8 cellular contexts compared by ENCODE assay signal in genomic region chr6:27132282-27132531, GRCh38.
DNase-seq lines count a peak whose midpoint lies in the region; ATAC-seq and TF ChIP-seq lines count a peak whose summit lies in the region.
"Not testable (repeated sequence)": the region's sequence is repeated elsewhere in the genome, so short reads cannot be mapped to it uniquely, and the experiment has no call there.

No MANE protein-coding gene starts in this region.

- not testable (repeated sequence) for H3K79me1 ChIP-seq in mesenchymal stem cell (replicated peaks; ENCODE audit: low read length, poor library complexity, severe bottlenecking)

- H2BK120ac ChIP-seq in mesenchymal stem cell (ENCODE audit: low read depth, low read length), result not testable (repeated sequence)

- H3K27ac Mint-ChIP-seq in CD4-positive, CD25-positive, alpha-beta regulatory T cell; activated CD8-positive, alpha-beta T cell treated with anti-CD3 and anti-CD28 coated beads for 36 hours: not testable (repeated sequence)

- not testable (repeated sequence) for ATAC-seq in CD4-positive, CD25-positive, alpha-beta regulatory T cell (ENCODE audit: low read depth in 2 of 2)
- ATAC-seq in GM19372 (IDR thresholded peaks at IDR 0.05; ENCODE audit: low read depth, unreplicated experiment), result peak; percentile 5
- peak; percentile 8 for ATAC-seq in HG02884 (IDR thresholded peaks at IDR 0.05; ENCODE audit: unreplicated experiment)
- peak; percentile 11 for ATAC-seq in activated CD8-positive, alpha-beta T cell treated with anti-CD3 and anti-CD28 coated beads for 36 hours
- ATAC-seq in esophagus mucosa, result peak; percentile 1

- H3K4ac ChIP-seq in mesenchymal stem cell (ENCODE audit: low read depth in 1 of 2, low read length in 2 of 2), result peak overlapping the region in 1 of 2 experiments; percentile 86

- peak overlapping the region; percentile 62 for H2BK5ac ChIP-seq in mesenchymal stem cell (ENCODE audit: low read depth, low read length, poor library complexity, severe bottlenecking)

- peak overlapping the region; percentile 92 for H3K27ac ChIP-seq in CD4-positive, CD25-positive, alpha-beta regulatory T cell (ENCODE audit: insufficient read depth, low read length, poor library complexity, severe bottlenecking)
- H3K27ac ChIP-seq in mesenchymal stem cell (ENCODE audit: low read length, poor library complexity, severe bottlenecking) (peak overlapping the region; percentile 87), stomach (peak overlapping the region; percentile 76 to 96 (median 90))

- peak overlapping the region in 1 of 2 experiments; percentile 71 for H2BK12ac ChIP-seq in mesenchymal stem cell (ENCODE audit: low read length in 2 of 2)

- H2AFZ ChIP-seq in mesenchymal stem cell (ENCODE audit: low read depth, low read length), result not testable (repeated sequence)

- H3K4me1 Mint-ChIP-seq in CD4-positive, CD25-positive, alpha-beta regulatory T cell, result peaks cover 12 to 33% (median 15%) of the 10 kb centered on the region in 4 donors
- peaks cover 17% of the 10 kb centered on the region for H3K4me1 Mint-ChIP-seq in activated CD8-positive, alpha-beta T cell treated with anti-CD3 and anti-CD28 coated beads for 36 hours (ENCODE audit: low read depth)

- peak overlapping the region; percentile 95 for H3K4me3 ChIP-seq in CD4-positive, CD25-positive, alpha-beta regulatory T cell (ENCODE audit: low read depth, low read length)
- H3K4me3 ChIP-seq in mesenchymal stem cell (ENCODE audit: insufficient read depth in 1 of 2, low read depth in 1 of 2, low read length in 2 of 2), result peak overlapping the region; percentile 65 to 88
- peak overlapping the region; percentile 47 to 58 (median 54) for H3K4me3 ChIP-seq in stomach

- not testable (repeated sequence) for H3K27me3 ChIP-seq in CD4-positive, CD25-positive, alpha-beta regulatory T cell (ENCODE audit: control insufficient read depth, insufficient read depth, low read length); mesenchymal stem cell (ENCODE audit: control insufficient read depth in 1 of 2, insufficient read depth in 1 of 2, low read length in 2 of 2); stomach

- peak overlapping the region in 1 of 2 experiments; percentile 92 for H3K14ac ChIP-seq in mesenchymal stem cell (ENCODE audit: low read length in 2 of 2)

- DNase-seq in CD4-positive, CD25-positive, alpha-beta regulatory T cell; activated CD8-positive, alpha-beta T cell treated with anti-CD3 and anti-CD28 coated beads for 36 hours; mesenchymal stem cell; stomach: not testable (repeated sequence)
- peak; percentile 95 for DNase-seq in MV-4-11 (lab: John Stamatoyannopoulos, UW)

- H4K8ac ChIP-seq in mesenchymal stem cell (ENCODE audit: low read length), result not testable (repeated sequence)

- H4K91ac ChIP-seq in mesenchymal stem cell (ENCODE audit: low read length), result peak overlapping the region; percentile 82

- CTCF ChIA-PET in activated CD8-positive, alpha-beta T cell treated with anti-CD3 and anti-CD28 coated beads for 36 hours (lab: Charles Lee), result interaction anchor here (1.0 to 2.2 kb wide), 2 partner anchors 11 to 13 kb away, joined by 4 read pairs; no protein-coding TSS in a partner anchor

- POLR2A ChIA-PET in activated CD8-positive, alpha-beta T cell treated with anti-CD3 and anti-CD28 coated beads for 36 hours (lab: Charles Lee), result interaction anchor here (0.6 to 9.7 kb wide), 44 partner anchors 9 to 1111 kb away, joined by 3 to 692 read pairs (median 7); a partner anchor contains a TSS

- H3K18ac ChIP-seq in mesenchymal stem cell (ENCODE audit: low read depth in 1 of 2, low read length in 2 of 2), result peak overlapping the region; percentile 77 to 93

- TF ChIP-seq CTCF in activated CD8-positive, alpha-beta T cell treated with anti-CD3 and anti-CD28 coated beads for 36 hours (IDR thresholded peaks at IDR 0.05); stomach (IDR thresholded peaks at IDR 0.05): not testable (repeated sequence)

- not testable (repeated sequence) for H3K4me3 Mint-ChIP-seq in CD4-positive, CD25-positive, alpha-beta regulatory T cell; activated CD8-positive, alpha-beta T cell treated with anti-CD3 and anti-CD28 coated beads for 36 hours

- H3K4me2 ChIP-seq in mesenchymal stem cell (ENCODE audit: low read length, poor library complexity, severe bottlenecking), result peak overlapping the region; percentile 96

- not testable (repeated sequence) for H3K36me3 ChIP-seq in CD4-positive, CD25-positive, alpha-beta regulatory T cell (ENCODE audit: control insufficient read depth, insufficient read depth, low read length); mesenchymal stem cell (ENCODE audit: control insufficient read depth in 1 of 2, insufficient read depth in 2 of 2, low read depth in 1 of 2, low read length in 2 of 2); stomach

- not testable (repeated sequence) for H3K9me3 Mint-ChIP-seq in CD4-positive, CD25-positive, alpha-beta regulatory T cell; activated CD8-positive, alpha-beta T cell treated with anti-CD3 and anti-CD28 coated beads for 36 hours

- intact Hi-C loops in activated CD8-positive, alpha-beta T cell treated with anti-CD3 and anti-CD28 coated beads for 36 hours (cut with micrococcal nuclease), result loop anchor here (2.0 to 10.0 kb wide), 4 partner anchors 15 to 1097 kb away; a partner anchor contains a TSS
- intact Hi-C loops in stomach (cut with DNase I; ENCODE audit: low total_unique reads), result not testable (repeated sequence)

- not testable (repeated sequence) for H3K27me3 Mint-ChIP-seq in CD4-positive, CD25-positive, alpha-beta regulatory T cell; activated CD8-positive, alpha-beta T cell treated with anti-CD3 and anti-CD28 coated beads for 36 hours

- H3K23ac ChIP-seq in mesenchymal stem cell (ENCODE audit: low read length in 2 of 2), result peak overlapping the region in 1 of 2 experiments; percentile 97

- H3K9ac ChIP-seq in mesenchymal stem cell (ENCODE audit: low read length), result peak overlapping the region; percentile 88

- peaks cover 29% of the 10 kb centered on the region for H3K4me1 ChIP-seq in CD4-positive, CD25-positive, alpha-beta regulatory T cell (ENCODE audit: control insufficient read depth, insufficient read depth, low read length, poor library complexity, severe bottlenecking)
- H3K4me1 ChIP-seq in mesenchymal stem cell (ENCODE audit: control insufficient read depth, insufficient read depth, low read depth, low read length), result not testable (repeated sequence)
- H3K4me1 ChIP-seq in stomach, result peaks cover 0 to 38% (median 20%) of the 10 kb centered on the region in 4 donors

- H2AK5ac ChIP-seq in mesenchymal stem cell (ENCODE audit: low read length, severe bottlenecking), result not testable (repeated sequence)

- not testable (repeated sequence) for TF ChIP-seq POLR2A in stomach (IDR thresholded peaks at IDR 0.05)

- H2BK15ac ChIP-seq in mesenchymal stem cell (ENCODE audit: low read depth, poor library complexity, severe bottlenecking), result not testable (repeated sequence)

- H3K36me3 Mint-ChIP-seq in CD4-positive, CD25-positive, alpha-beta regulatory T cell; activated CD8-positive, alpha-beta T cell treated with anti-CD3 and anti-CD28 coated beads for 36 hours (ENCODE audit: low read depth): not testable (repeated sequence)

- TF ChIP-seq EP300 in stomach (IDR thresholded peaks at IDR 0.05), result not testable (repeated sequence)

- under 1% methylated on average over 14 of the region's 14 CpGs for WGBS in mesenchymal stem cell
- 0 to 2% (median 0%) methylated on average over 14 of the region's 14 CpGs for WGBS in stomach, 5 donors

- not testable (repeated sequence) for H3K9me3 ChIP-seq in CD4-positive, CD25-positive, alpha-beta regulatory T cell (ENCODE audit: control insufficient read depth in 2 of 2, low read length in 2 of 2); mesenchymal stem cell (ENCODE audit: control insufficient read depth, low read length); stomach
